11 cellular contexts compared by ENCODE assay signal in genomic region chr16:3646348-3646920, GRCh38. TPM values are rescaled to one million over a fixed set of nuclear protein-coding genes. Genes with fewer than 3 reads are reported as not detected.
DNase-seq lines count a peak whose midpoint lies in the region; ATAC-seq, FAIRE-seq and TF ChIP-seq lines count a peak whose summit lies in the region.
"Had no signal": no experiment of that assay in that cellular context is flagged by ENCODE, and none has a peak within 500 bp of the region (broad histone marks: within the 10 kb centered on the region; RNA-seq: fewer than 3 reads in every experiment).

No MANE protein-coding gene starts in this region.

- H3K4me3 ChIP-seq in pancreas, result no peak overlapping the region

- no peak for FAIRE-seq in pancreas (lab: Jason Lieb, UNC)
- FAIRE-seq: endometrium had no signal

- H3K36me3 ChIP-seq in pancreas, result no peaks in the 10 kb centered on the region

- DNase-seq in EH (ENCODE audit: low read depth) (peak; percentile 14), NCI-H2107 treated with DMSO at 0.1 percent for 48 hours (lab: John Stamatoyannopoulos, UW; ENCODE audit: unreplicated experiment) (peak; percentile 86), dermis blood vessel endothelial cell (peak; percentile 77), pancreas (peak in 4 of 6 donors; percentile 52 to 78 (median 60)), GM13977 (ENCODE audit: low spot score) (no peak)
- DNase-seq in stimulated activated CD4-positive, alpha-beta T cell treated with anti-CD3 and anti-CD28 coated beads, Interleukin-4, amount 100 ng/mL, for 1 hour, result no peak
- DNase-seq: activated CD4-positive, alpha-beta T cell treated with anti-CD3 and anti-CD28 coated beads, Interleukin-2, amount 10 ng/mL, durations not matched to agents 24 days and 14 days; NCI-H1930 had no signal

- no peak for TF ChIP-seq CTCF in pancreas (IDR thresholded peaks at IDR 0.05)
- TF ChIP-seq CTCF in GM13977 (IDR thresholded peaks at IDR 0.05; ENCODE audit: extremely low read depth, insufficient read depth, missing control alignments), result no peak

- WGBS in pancreas, 2 donors, result 60 to 62% methylated on average over 15 of the region's 15 CpGs

- no peaks in the 10 kb centered on the region for H3K9me3 ChIP-seq in pancreas

- peak; percentile 86 to 93 (median 90) for ATAC-seq in pancreas
- ATAC-seq in GM18873 (IDR thresholded peaks at IDR 0.05; ENCODE audit: low FRiP score, unreplicated experiment), result no peak
- no peak for ATAC-seq in HG03354 (IDR thresholded peaks at IDR 0.05; ENCODE audit: poor library complexity, severe bottlenecking, unreplicated experiment)

- H3K4me1 ChIP-seq in pancreas, result peaks cover 7 to 10% (median 10%) of the 10 kb centered on the region in 3 donors

- intact Hi-C loops in pancreas (cut with DNase I), result no loop called here

- no peaks in the 10 kb centered on the region for H3K27me3 ChIP-seq in pancreas

- in situ Hi-C loops in GM13977 (cut with MboI; ENCODE audit: low pct_unique_long_range_greater_than_20kb, low sequenced_read_pairs, unreplicated experiment), result no loop called here

- peak overlapping the region in 3 of 4 donors; percentile 16 to 60 (median 57) for H3K27ac ChIP-seq in pancreas

RNA-seq across cellular contexts. Expression of gene DNASE1, which starts 8.1 kb away (rescaled TPM):
- total RNA-seq in dermis blood vessel endothelial cell, result 16.8 and 20.8 TPM in 2 replicates
- 10 to 100 TPM; 14.6 to 36.9 (median 20.6) TPM for total RNA-seq in pancreas
- 10 to 100 TPM; 16.0 to 28.1 TPM for polyA plus RNA-seq in pancreas

RNA-seq across cellular contexts. Expression of gene SLX4, which starts 35.0 kb away (rescaled TPM):
- total RNA-seq in dermis blood vessel endothelial cell (2.7 and 5.6 TPM in 2 replicates), pancreas (1 to 10 TPM in 5 of 6 donors, under 1 TPM in 1; 0.95 to 2.8 (median 1.5) TPM)
- polyA plus RNA-seq in pancreas, result 1 to 10 TPM; 2.2 to 3.4 TPM

Comparison
In these comparisons a context has a peak if more than half of its experiments do, and no peak if none do; other contexts are left out.
1. DNase-seq: peak in EH (single experiment), NCI-H2107 treated with DMSO at 0.1 percent for 48 hours (single experiment), dermis blood vessel endothelial cell (single experiment) and pancreas (4 of 6); none in stimulated activated CD4-positive, alpha-beta T cell treated with anti-CD3 and anti-CD28 coated beads, Interleukin-4, amount 100 ng/mL, for 1 hour (single experiment) and GM13977 (single experiment).
2. ATAC-seq: peak in pancreas (4 of 4); none in GM18873 (single experiment) and HG03354 (single experiment).